28 cellular contexts compared by ENCODE assay signal in the genomic region with DNA sequence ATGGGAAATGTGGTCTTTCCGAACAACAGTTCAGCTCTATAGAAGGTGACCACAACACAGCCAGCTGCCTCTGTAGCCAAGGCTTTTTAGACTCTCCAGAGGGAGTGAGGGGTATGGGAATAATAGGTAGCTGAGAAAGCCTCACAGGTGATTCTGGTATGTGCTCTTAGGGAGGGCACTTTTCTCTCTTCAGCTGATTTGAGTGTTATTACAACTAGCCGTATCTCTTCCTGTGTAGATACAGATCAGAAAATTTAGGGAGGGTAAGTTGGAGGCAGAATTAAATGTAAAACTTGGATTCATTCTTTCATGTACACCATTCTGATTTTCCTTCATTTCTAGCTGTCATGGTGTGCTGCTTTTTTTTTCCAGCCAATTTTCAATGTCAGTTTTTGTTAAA.
"Had no signal": no experiment of that assay in that cellular context is flagged by ENCODE, and none has a peak within 500 bp of the region (broad histone marks: within the 10 kb centered on the region; RNA-seq: fewer than 3 reads in every experiment).

No MANE protein-coding gene starts in this region.

- H2AFZ ChIP-seq: parathyroid adenoma had no signal

- H3K36me3 Mint-ChIP-seq: memory B cell, type B pancreatic cell had no signal

- H3K27me3 Mint-ChIP-seq: effector memory CD8-positive, alpha-beta T cell; memory B cell; naive B cell; natural killer cell treated with Interleukin-12 subunit alpha and Interleukin-12 subunit beta and Interleukin-15 and Interleukin-18, amount 100 ng/mL, for 72 hours; progenitor cell of endocrine pancreas; stimulated activated naive CD8-positive, alpha-beta T cell treated with anti-CD3 and anti-CD28 coated beads, Interleukin-15, amount 100 ng/mL, for 72 hours; type B pancreatic cell had no signal

- H3K4me1 Mint-ChIP-seq: memory B cell, naive B cell, neural crest cell had no signal

- ATAC-seq: effector memory CD8-positive, alpha-beta T cell; left colon; mucosa of descending colon; natural killer cell treated with Interleukin-12 subunit alpha and Interleukin-12 subunit beta and Interleukin-15 and Interleukin-18, amount 100 ng/mL, for 72 hours; sciatic nerve; stimulated activated naive CD8-positive, alpha-beta T cell treated with anti-CD3 and anti-CD28 coated beads, Interleukin-15, amount 100 ng/mL, for 72 hours had no signal

- DNase-seq: cortex of kidney; effector memory CD8-positive, alpha-beta T cell; hypothalamus; islet precursor cell; kidney glomerular epithelial cell; left colon; left ventricle myocardium inferior; mucosa of descending colon; naive B cell; stimulated activated CD4-positive, alpha-beta T cell treated with anti-CD3 and anti-CD28 coated beads, Interleukin-12 subunit alpha, Interleukin-12 subunit beta, amount 100 ng/mL, for 4 hours; stimulated activated CD4-positive, alpha-beta T cell treated with anti-CD3 and anti-CD28 coated beads, Interleukin-1b, Interleukin-23, amount 100 ng/mL, for 48 hours; stimulated activated CD4-positive, alpha-beta T cell treated with anti-CD3 and anti-CD28 coated beads, Interleukin-4, amount 100 ng/mL, for 1 hour; stimulated activated CD8-positive, alpha-beta memory T cell treated with anti-CD3 and anti-CD28 coated beads, Interleukin-4, amount 100 ng/mL, for 48 hours; stimulated activated naive CD4-positive, alpha-beta T cell; stimulated activated naive CD8-positive, alpha-beta T cell treated with anti-CD3 and anti-CD28 coated beads, Interleukin-15, amount 100 ng/mL, for 72 hours had no signal

- H3K27ac Mint-ChIP-seq: effector memory CD8-positive, alpha-beta T cell; immature natural killer cell; memory B cell; mesothelial cell of epicardium; naive B cell; natural killer cell treated with Interleukin-12 subunit alpha and Interleukin-12 subunit beta and Interleukin-15 and Interleukin-18, amount 100 ng/mL, for 72 hours; progenitor cell of endocrine pancreas; stimulated activated naive CD8-positive, alpha-beta T cell treated with anti-CD3 and anti-CD28 coated beads, Interleukin-15, amount 100 ng/mL, for 72 hours; type B pancreatic cell had no signal

- H3K79me2 ChIP-seq: parathyroid adenoma had no signal

- H3K4me3 Mint-ChIP-seq: effector memory CD8-positive, alpha-beta T cell; memory B cell; mesothelial cell of epicardium; naive B cell; natural killer cell treated with Interleukin-12 subunit alpha and Interleukin-12 subunit beta and Interleukin-15 and Interleukin-18, amount 100 ng/mL, for 72 hours; neural crest cell; stimulated activated naive CD8-positive, alpha-beta T cell treated with anti-CD3 and anti-CD28 coated beads, Interleukin-15, amount 100 ng/mL, for 72 hours; type B pancreatic cell had no signal

- H3K27me3 ChIP-seq: right atrium auricular region, suprapubic skin had no signal

- H3K4me3 ChIP-seq: left ventricle myocardium inferior, lung, mucosa of descending colon, right atrium auricular region, smooth muscle cell, suprapubic skin had no signal

- H3K27ac ChIP-seq: left ventricle myocardium inferior, parathyroid adenoma, right atrium auricular region, suprapubic skin had no signal

- H3K9ac ChIP-seq: parathyroid adenoma had no signal

- H3K36me3 ChIP-seq: left ventricle myocardium inferior, right atrium auricular region, suprapubic skin had no signal

- H3K4me2 ChIP-seq: smooth muscle cell had no signal

- H3K4me1 ChIP-seq: left ventricle myocardium inferior, parathyroid adenoma, right atrium auricular region, suprapubic skin had no signal
